In genomic region chr2:16487686-16488085, GRCh38 we compare ENCODE assay signal across 2 cellular contexts.
A peak's percentile ranks its signal among the peaks of the same experiment; 100 is the strongest.
TF ChIP-seq lines count a peak whose summit lies in the region.

No MANE protein-coding gene starts in this region.

TF ChIP-seq in H1, 55 proteins besides CTCF, POLR2A, EP300 and RAD21:
- TF ChIP-seq KDM5A (IDR thresholded peaks at IDR 0.05; ENCODE audit: low read length) (no peak), SP4 (IDR thresholded peaks at IDR 0.05; ENCODE audit: low read length) (no peak), CEBPB (IDR thresholded peaks at IDR 0.05; ENCODE audit: low read depth, low read length) (peak; percentile 99), TAF1 (IDR thresholded peaks at IDR 0.05; ENCODE audit: low read depth, low read length) (no peak)
- TF ChIP-seq, protein P1, sequence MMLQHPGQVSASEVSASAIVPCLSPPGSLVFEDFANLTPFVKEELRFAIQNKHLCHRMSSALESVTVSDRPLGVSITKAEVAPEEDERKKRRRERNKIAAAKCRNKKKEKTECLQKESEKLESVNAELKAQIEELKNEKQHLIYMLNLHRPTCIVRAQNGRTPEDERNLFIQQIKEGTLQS (IDR thresholded peaks at IDR 0.05; ENCODE audit: insufficient read depth, low read depth, low read length) = no peak

TF ChIP-seq in neural cell, 6 proteins besides CTCF, POLR2A, EP300 and RAD21:
- no peak for TF ChIP-seq EZH2 (IDR thresholded peaks at IDR 0.05; ENCODE audit: borderline replicate concordance, insufficient read depth, low read length, poor library complexity, severe bottlenecking)
- no peak for TF ChIP-seq TAF1 (IDR thresholded peaks at IDR 0.05; ENCODE audit: low read depth)
- no peak for TF ChIP-seq SMC3 (conservative IDR thresholded peaks at IDR 0.05; ENCODE audit: poor library complexity)
- no peak for TF ChIP-seq MXI1 (conservative IDR thresholded peaks at IDR 0.05; ENCODE audit: poor library complexity, severe bottlenecking)
- no peak for TF ChIP-seq POLR2AphosphoS5 (IDR thresholded peaks at IDR 0.05)
- no peak for TF ChIP-seq REST (IDR thresholded peaks at IDR 0.05; ENCODE audit: borderline replicate concordance)
